In genomic region chr15:57440799-57441198, GRCh38 we compare ENCODE assay signal across 11 cellular contexts.
DNase-seq lines count a peak whose midpoint lies in the region; FAIRE-seq and TF ChIP-seq lines count a peak whose summit lies in the region.
"Had no signal": no experiment of that assay in that cellular context is flagged by ENCODE, and none has a peak within 500 bp of the region (broad histone marks: within the 10 kb centered on the region; RNA-seq: fewer than 3 reads in every experiment).

No MANE protein-coding gene starts in this region.

- in situ Hi-C loops in astrocyte of the cerebellum (cut with HindIII; ENCODE audit: low sequenced_read_pairs), result no loop called here

- TF ChIP-seq CTCF in astrocyte of the cerebellum (IDR thresholded peaks at IDR 0.05; ENCODE audit: low read depth, low read length, missing control alignments), result no peak

- no peak overlapping the region for H3K4me3 ChIP-seq in astrocyte of the cerebellum (ENCODE audit: low read depth, low read length)

- DNase-seq in HTR-8/SVneo (ENCODE audit: insufficient read length, low spot score) (peak; percentile 33), astrocyte of the cerebellum (ENCODE audit: low read depth) (peak; percentile 91), islet precursor cell (peak; percentile 72), stromal cell of bone marrow (ENCODE audit: low read depth) (peak; percentile 40), D341Med (ENCODE audit: low spot score) (no peak), HuH-7 (ENCODE audit: low spot score) (no peak), foreskin melanocyte (no peak), T-helper 9 cell (no peak)
- DNase-seq: activated CD8-positive, alpha-beta memory T cell treated with anti-CD3 and anti-CD28 coated beads, Interleukin-2, amount 50 U/mL, for 48 hours; dermis blood vessel endothelial cell; NCI-H1092 had no signal

- no peak for FAIRE-seq in HTR-8/SVneo (lab: Jason Lieb, UNC)

Comparison
In these comparisons a context has a peak if more than half of its experiments do, and no peak if none do; other contexts are left out.
1. DNase-seq: peak in HTR-8/SVneo (single experiment), astrocyte of the cerebellum (single experiment), islet precursor cell (single experiment) and stromal cell of bone marrow (single experiment); none in D341Med (single experiment), HuH-7 (single experiment), foreskin melanocyte (single experiment) and T-helper 9 cell (single experiment).